ENCODE assay signal across 8 cellular contexts in genomic region chr2:160652236-160652635, GRCh38.
DNase-seq lines count a peak whose midpoint lies in the region; ATAC-seq and TF ChIP-seq lines count a peak whose summit lies in the region.

No MANE protein-coding gene starts in this region.

- no peaks in the 10 kb centered on the region for H3K36me3 Mint-ChIP-seq in immature natural killer cell
- H3K36me3 Mint-ChIP-seq in stimulated activated effector memory CD8-positive, alpha-beta T cell treated with anti-CD3 and anti-CD28 coated beads, Interleukin-12 subunit alpha, Interleukin-12 subunit beta, amount 100 ng/mL, for 72 hours: no peaks in the 10 kb centered on the region

- H3K4me2 ChIP-seq in OCI-LY7 (ENCODE audit: low read length): no peak overlapping the region

- POLR2A ChIA-PET in OCI-LY7 (lab: Charles Lee): no interaction called here

- ATAC-seq in stimulated activated effector memory CD8-positive, alpha-beta T cell treated with anti-CD3 and anti-CD28 coated beads, Interleukin-12 subunit alpha, Interleukin-12 subunit beta, amount 100 ng/mL, for 72 hours: peak; percentile 93

- H4K20me1 ChIP-seq in OCI-LY7 (ENCODE audit: insufficient read depth, low read length): no peaks in the 10 kb centered on the region

- in situ Hi-C loops in KBM-7 (cut with MboI; ENCODE audit: low pct_unique_long_range_greater_than_20kb, low sequenced_read_pairs): no loop called here

- TF ChIP-seq CTCF in OCI-LY7 (conservative IDR thresholded peaks at IDR 0.05; ENCODE audit: low read length) (no peak), prostate gland (IDR thresholded peaks at IDR 0.05) (no peak)

- no peaks in the 10 kb centered on the region for H3K9me3 Mint-ChIP-seq in immature natural killer cell
- no peaks in the 10 kb centered on the region for H3K9me3 Mint-ChIP-seq in stimulated activated effector memory CD8-positive, alpha-beta T cell treated with anti-CD3 and anti-CD28 coated beads, Interleukin-12 subunit alpha, Interleukin-12 subunit beta, amount 100 ng/mL, for 72 hours

- H3K27me3 Mint-ChIP-seq in immature natural killer cell (ENCODE audit: low read depth in 3 of 3): peaks cover 6 to 12% (median 7%) of the 10 kb centered on the region in 3 donors

- 68% methylated on average over 5 of the region's 5 CpGs for WGBS in prostate gland

- H3K4me3 ChIP-seq in OCI-LY7 (ENCODE audit: low read depth, low read length, poor library complexity, severe bottlenecking) (no peak overlapping the region), prostate gland (no peak overlapping the region)

- H3K27ac ChIP-seq in OCI-LY7 (ENCODE audit: low read depth, low read length, poor library complexity, severe bottlenecking): no peak overlapping the region
- H3K27ac ChIP-seq in prostate gland: no peak overlapping the region

- H3K4me1 ChIP-seq in OCI-LY7 (ENCODE audit: insufficient read depth, low read length, poor library complexity, severe bottlenecking) (no peaks in the 10 kb centered on the region), prostate gland (replicated peaks) (peaks cover 4% of the 10 kb centered on the region)

- no peaks in the 10 kb centered on the region for H3K79me2 ChIP-seq in OCI-LY7 (ENCODE audit: insufficient read depth, low read depth, low read length)

- H3K36me3 ChIP-seq in OCI-LY7 (ENCODE audit: insufficient read depth, low read length) (no peaks in the 10 kb centered on the region), prostate gland (no peaks in the 10 kb centered on the region)

- CTCF ChIA-PET in OCI-LY7 (lab: Charles Lee; ENCODE audit: unreplicated experiment): no interaction called here

- BruUV-seq in OCI-LY7 (replicated peaks; lab: Mats Ljungman, UMichigan): no TSS peak

- H3K4me1 Mint-ChIP-seq in immature natural killer cell: peaks cover 11 to 14% of the 10 kb centered on the region in 2 donors
- H3K4me1 Mint-ChIP-seq in stimulated activated effector memory CD8-positive, alpha-beta T cell treated with anti-CD3 and anti-CD28 coated beads, Interleukin-12 subunit alpha, Interleukin-12 subunit beta, amount 100 ng/mL, for 72 hours: peaks cover 12% of the 10 kb centered on the region

- peak overlapping the region in 5 of 6 donors; percentile 5 to 60 (median 30) for H3K27ac Mint-ChIP-seq in immature natural killer cell
- no peak overlapping the region for H3K27ac Mint-ChIP-seq in stimulated activated effector memory CD8-positive, alpha-beta T cell treated with anti-CD3 and anti-CD28 coated beads, Interleukin-12 subunit alpha, Interleukin-12 subunit beta, amount 100 ng/mL, for 72 hours

- DNase-seq in CD1c-positive myeloid dendritic cell (ENCODE audit: extremely low spot score): peak; percentile 79
- peak; percentile 58 for DNase-seq in KBM-7
- DNase-seq in activated T-cell treated with anti-CD3 and anti-CD28 coated beads for 1 hour (ENCODE audit: low read depth): peak; percentile 40
- DNase-seq in immature natural killer cell: peak; percentile 2 to 23 (median 14)
- DNase-seq in stimulated activated effector memory CD8-positive, alpha-beta T cell treated with anti-CD3 and anti-CD28 coated beads, Interleukin-12 subunit alpha, Interleukin-12 subunit beta, amount 100 ng/mL, for 72 hours (ENCODE audit: low spot score in 2 of 2): peak in 1 of 2 donors; percentile 66
- no peak for DNase-seq in OCI-LY7 (ENCODE audit: low spot score)
- no peak for DNase-seq in prostate gland (ENCODE audit: low spot score)
- DNase-seq in HPDE6-E6E7 (ENCODE audit: extremely low spot score): no peak

- H3K9me3 ChIP-seq in OCI-LY7 (ENCODE audit: low read length) (no peaks in the 10 kb centered on the region), prostate gland (no peaks in the 10 kb centered on the region)

- TF ChIP-seq POLR2A in prostate gland (IDR thresholded peaks at IDR 0.05): no peak

- H3K27me3 ChIP-seq in prostate gland (replicated peaks; ENCODE audit: insufficient read depth): no peaks in the 10 kb centered on the region

- peak overlapping the region in 3 of 5 donors; percentile 1 to 71 (median 18) for H3K4me3 Mint-ChIP-seq in immature natural killer cell
- peak overlapping the region; percentile 9 for H3K4me3 Mint-ChIP-seq in stimulated activated effector memory CD8-positive, alpha-beta T cell treated with anti-CD3 and anti-CD28 coated beads, Interleukin-12 subunit alpha, Interleukin-12 subunit beta, amount 100 ng/mL, for 72 hours

- H3K9me2 ChIP-seq in OCI-LY7 (ENCODE audit: insufficient read depth, low read length): no peaks in the 10 kb centered on the region

- no peak overlapping the region for H2AFZ ChIP-seq in OCI-LY7 (ENCODE audit: low read length)

- intact Hi-C loops in OCI-LY7 (cut with micrococcal nuclease; ENCODE audit: unreplicated experiment): no loop called here
- intact Hi-C loops in prostate gland (cut with DNase I): no loop called here

Comparison
In these comparisons a context has a peak if more than half of its experiments do, and no peak if none do; other contexts are left out.
1. DNase-seq: peak in CD1c-positive myeloid dendritic cell (single experiment), KBM-7 (single experiment), activated T-cell treated with anti-CD3 and anti-CD28 coated beads for 1 hour (single experiment) and immature natural killer cell (3 of 3); none in OCI-LY7 (single experiment), prostate gland (single experiment) and HPDE6-E6E7 (single experiment).